Comparison of ENCODE assay signal across 22 cellular contexts in genomic region chr6:43520097-43520496, GRCh38. TPM values are rescaled to one million over a fixed set of nuclear protein-coding genes. Genes with fewer than 3 reads are reported as not detected.
DNase-seq lines count a peak whose midpoint lies in the region; ATAC-seq and TF ChIP-seq lines count a peak whose summit lies in the region.
"Had no signal": no experiment of that assay in that cellular context is flagged by ENCODE, and none has a peak within 500 bp of the region (broad histone marks: within the 10 kb centered on the region; RNA-seq: fewer than 3 reads in every experiment).

No MANE protein-coding gene starts in this region.

- no peak overlapping the region for H4K8ac ChIP-seq in IMR-90 (ENCODE audit: low read depth in 2 of 2, low read length in 2 of 2)

- dilution Hi-C loops in IMR-90 (cut with HindIII; ENCODE audit: low sequenced_read_pairs, unreplicated experiment) = no loop called here
- dilution Hi-C loops in mammary epithelial cell (cut with HindIII; ENCODE audit: low sequenced_read_pairs) = loop anchor here (5.0 to 10.0 kb wide), 4 partner anchors 33 to 715 kb away; no protein-coding TSS in a partner anchor

- no peak for TF ChIP-seq POLR2A in IMR-90 (IDR thresholded peaks at IDR 0.05; ENCODE audit: low read depth, low read length)

- no peak overlapping the region for H3K4ac ChIP-seq in IMR-90 (ENCODE audit: low read depth, low read length)

- H3K4me2 ChIP-seq in IMR-90 (ENCODE audit: low read depth, low read length) (no peak overlapping the region), mammary epithelial cell (ENCODE audit: insufficient read depth, low read depth, low read length) (no peak overlapping the region)
- H3K4me2 ChIP-seq: A549, BLaER1, GM23338, KMS-11 had no signal

- H2BK20ac ChIP-seq in IMR-90 (ENCODE audit: low read depth, low read length) = no peak overlapping the region

- H3K27me3 Mint-ChIP-seq in activated naive CD4-positive, alpha-beta T cell treated with anti-CD3 and anti-CD28 coated beads for 36 hours (ENCODE audit: low read depth) = no peaks in the 10 kb centered on the region
- H3K27me3 Mint-ChIP-seq: CD4-positive, alpha-beta memory T cell had no signal

- H3K79me2 ChIP-seq in mammary epithelial cell (ENCODE audit: insufficient read depth, low read length) = peaks cover 55% of the 10 kb centered on the region

- H3K36me3 ChIP-seq in IMR-90 (ENCODE audit: control insufficient read depth, insufficient read depth, low read length) (peaks cover 58% of the 10 kb centered on the region), mammary epithelial cell (ENCODE audit: insufficient read depth, low read length) (peaks cover 44% of the 10 kb centered on the region)

- in situ Hi-C loops in IMR-90 (cut with MboI; ENCODE audit: low sequenced_read_pairs) = no loop called here
- in situ Hi-C loops in mammary epithelial cell (cut with MboI; ENCODE audit: low sequenced_read_pairs in 2 of 2) = no loop called here
- in situ Hi-C loops in GM13977 (cut with MboI; ENCODE audit: low pct_unique_long_range_greater_than_20kb, low sequenced_read_pairs, unreplicated experiment) = no loop called here

- H4K20me1 ChIP-seq in IMR-90 (ENCODE audit: insufficient read depth, low read length) (no peaks in the 10 kb centered on the region; the same call in 1 of the 2 replicates), mammary epithelial cell (ENCODE audit: insufficient read depth, low read length) (no peaks in the 10 kb centered on the region)

- H3K56ac ChIP-seq in IMR-90 (ENCODE audit: extremely low read depth, insufficient read depth, low read length) = no peak overlapping the region

- WGBS in IMR-90 (ENCODE audit: extremely low coverage in 2 of 2, insufficient read length in 1 of 2), 2 experiments = 91% methylated on average over 4 of the region's 8 CpGs; no CpG with 5 or more reads in 1 of the 2 experiments
- WGBS in mammary epithelial cell (ENCODE audit: low coverage, missing lambda C conversion rate) = 94% methylated on average over 7 of the region's 8 CpGs

- H3K23ac ChIP-seq in IMR-90 (ENCODE audit: low read depth, low read length) = no peak overlapping the region

- no peak overlapping the region for H4K91ac ChIP-seq in IMR-90 (ENCODE audit: insufficient read depth, low read depth, low read length)

- peaks cover 24 to 60% of the 10 kb centered on the region in 2 experiments for H3K79me1 ChIP-seq in IMR-90 (ENCODE audit: low read depth in 1 of 2, low read length in 2 of 2)

- ATAC-seq in IMR-90 (ENCODE audit: low read depth) = no peak
- ATAC-seq: A549, GM23338, HCT116, SK-N-SH treated with all-trans-retinoic acid at 6 μM for 48 hours had no signal

- H2AFZ ChIP-seq in IMR-90 (replicated peaks; ENCODE audit: low read length, poor library complexity) (no peak overlapping the region), mammary epithelial cell (ENCODE audit: low read depth, low read length) (no peak overlapping the region)
- H2AFZ ChIP-seq: GM23338 had no signal

- BruUV-seq in IMR-90 (replicated peaks; lab: Mats Ljungman, UMichigan) (TSS peak; percentile 34), mammary epithelial cell (replicated peaks; lab: Mats Ljungman, UMichigan) (TSS peak; percentile 1)

- intact Hi-C loops in activated naive CD4-positive, alpha-beta T cell treated with anti-CD3 and anti-CD28 coated beads for 36 hours (cut with micrococcal nuclease) = no loop called here
- intact Hi-C loops in IMR-90 (cut with micrococcal nuclease) = loop anchor here (5.0 kb wide), 1 partner anchor 42 kb away; no protein-coding TSS in a partner anchor
- intact Hi-C loops in mammary epithelial cell (cut with micrococcal nuclease) = no loop called here

- no peak overlapping the region for H2AK5ac ChIP-seq in IMR-90 (ENCODE audit: low read depth, low read length)

- no peak overlapping the region for H2BK120ac ChIP-seq in IMR-90 (ENCODE audit: low read depth, low read length)

- H3K27ac ChIP-seq in IMR-90 (ENCODE audit: insufficient read depth, low read length) (no peak overlapping the region), mammary epithelial cell (ENCODE audit: insufficient read depth, low read depth, low read length) (no peak overlapping the region)
- H3K27ac ChIP-seq: A549, BLaER1 had no signal

- POLR2A ChIA-PET in IMR-90 (lab: Charles Lee; ENCODE audit: unreplicated experiment) = no interaction called here

- H3K9ac ChIP-seq in IMR-90 (ENCODE audit: low read depth, low read length) (no peak overlapping the region), mammary epithelial cell (ENCODE audit: insufficient read depth, low read length) (no peak overlapping the region)
- H3K9ac ChIP-seq: BLaER1, KMS-11 had no signal

- H2AK9ac ChIP-seq in IMR-90 (replicated peaks; ENCODE audit: low read depth, low read length, poor library complexity) = no peak overlapping the region

- H3K4me1 Mint-ChIP-seq in activated naive CD4-positive, alpha-beta T cell treated with anti-CD3 and anti-CD28 coated beads for 36 hours (ENCODE audit: low read depth) = peaks cover 15% of the 10 kb centered on the region

- H3K4me3 Mint-ChIP-seq in activated naive CD4-positive, alpha-beta T cell treated with anti-CD3 and anti-CD28 coated beads for 36 hours = no peak overlapping the region
- H3K4me3 Mint-ChIP-seq: GM23338 had no signal

- CTCF ChIA-PET in activated naive CD4-positive, alpha-beta T cell treated with anti-CD3 and anti-CD28 coated beads for 36 hours (lab: Charles Lee) = no interaction called here
- CTCF ChIA-PET in IMR-90 (lab: Yijun Ruan, JAX) (no interaction called here), mammary epithelial cell (lab: Charles Lee; ENCODE audit: low non-redundant PET) (no interaction called here)

- no peaks in the 10 kb centered on the region for H3K27me3 ChIP-seq in IMR-90 (ENCODE audit: control insufficient read depth, insufficient read depth, low read length)
- H3K27me3 ChIP-seq in mammary epithelial cell (ENCODE audit: insufficient read depth, low read length) = no peaks in the 10 kb centered on the region
- H3K27me3 ChIP-seq: BLaER1 had no signal

- no peak overlapping the region for H3K18ac ChIP-seq in IMR-90 (ENCODE audit: low read depth, low read length)

- no peak overlapping the region for H2BK5ac ChIP-seq in IMR-90 (ENCODE audit: low read depth, low read length, poor library complexity, severe bottlenecking)

- H3K4me1 ChIP-seq in IMR-90 (ENCODE audit: control insufficient read depth, insufficient read depth, low read length) = peaks cover 13% of the 10 kb centered on the region
- H3K4me1 ChIP-seq in mammary epithelial cell (ENCODE audit: insufficient read depth, low read length) = peaks cover 17% of the 10 kb centered on the region

- no peak overlapping the region for H3K14ac ChIP-seq in IMR-90 (replicated peaks; ENCODE audit: low read depth, low read length)

- no peak for TF ChIP-seq RAD21 in IMR-90 (IDR thresholded peaks at IDR 0.05; ENCODE audit: low read length)

- peaks cover 26% of the 10 kb centered on the region for H3K36me3 Mint-ChIP-seq in activated naive CD4-positive, alpha-beta T cell treated with anti-CD3 and anti-CD28 coated beads for 36 hours (ENCODE audit: low read depth)

- no peak overlapping the region for H4K5ac ChIP-seq in IMR-90 (ENCODE audit: low read depth, low read length)

- peaks cover 14% of the 10 kb centered on the region; the same call in 1 of the 2 replicates for H3K9me1 ChIP-seq in IMR-90 (ENCODE audit: insufficient read depth, low read length)

- H3K9me3 ChIP-seq in IMR-90 (ENCODE audit: control insufficient read depth, insufficient read depth, low read length) = no peaks in the 10 kb centered on the region
- H3K9me3 ChIP-seq in mammary epithelial cell (replicated peaks; ENCODE audit: insufficient read depth, low read length) = no peaks in the 10 kb centered on the region
- H3K9me3 ChIP-seq: A549, BLaER1 had no signal

- H3K27ac Mint-ChIP-seq in activated naive CD4-positive, alpha-beta T cell treated with anti-CD3 and anti-CD28 coated beads for 36 hours = peak overlapping the region; percentile 70
- H3K27ac Mint-ChIP-seq: GM23338 had no signal

- TF ChIP-seq CTCF in IMR-90 (conservative IDR thresholded peaks at IDR 0.05; ENCODE audit: low read depth, low read length) (no peak), mammary epithelial cell (conservative IDR thresholded peaks at IDR 0.05 in 1 of 2, IDR thresholded peaks at IDR 0.05 in 1 of 2; ENCODE audit: extremely low read depth in 1 of 2, insufficient read depth in 1 of 2, low read depth in 1 of 2, low read length in 2 of 2) (no peak), GM13977 (IDR thresholded peaks at IDR 0.05; ENCODE audit: extremely low read depth, insufficient read depth, missing control alignments) (no peak)

- H3K9me3 Mint-ChIP-seq in activated naive CD4-positive, alpha-beta T cell treated with anti-CD3 and anti-CD28 coated beads for 36 hours = no peaks in the 10 kb centered on the region
- H3K9me3 Mint-ChIP-seq: CD4-positive, alpha-beta memory T cell; GM23338 had no signal

- H3K4me3 ChIP-seq in IMR-90 (ENCODE audit: insufficient read depth, low read depth, low read length) = no peak overlapping the region
- no peak overlapping the region for H3K4me3 ChIP-seq in mammary epithelial cell (replicated peaks in 1 of 3; ENCODE audit: insufficient read depth in 1 of 3, low read depth in 2 of 3, low read length in 3 of 3)
- H3K4me3 ChIP-seq: A549, BLaER1, GM23338 had no signal

- DNase-seq in activated naive CD4-positive, alpha-beta T cell treated with anti-CD3 and anti-CD28 coated beads for 36 hours = no peak
- DNase-seq in activated naive CD4-positive, alpha-beta T cell treated with Interleukin-2 at 50 U/mL for 16 hours = no peak
- DNase-seq in IMR-90 (no peak), mammary epithelial cell (no peak), superior temporal gyrus (ENCODE audit: extremely low spot score) (no peak), GM13977 (ENCODE audit: low spot score) (no peak)
- DNase-seq: CD4-positive, alpha-beta memory T cell; DMS153; GDM1; NCI-H1417 treated with DMSO at 0.1 percent for 48 hours; NCI-H187 treated with DMSO at 0.1 percent for 48 hours; NCI-H2227 treated with DMSO at 0.1 percent for 48 hours; NCI-H524; RPMI8226; SIG-M5 had no signal

- no peak overlapping the region for H2BK15ac ChIP-seq in IMR-90 (ENCODE audit: low read depth, low read length)

RNA-seq across cellular contexts. Expression of gene POLR1C, which starts 3.2 kb away (rescaled TPM):
- 10 to 100 TPM; 47.5 to 50.1 TPM for total RNA-seq in activated naive CD4-positive, alpha-beta T cell treated with anti-CD3 and anti-CD28 coated beads for 36 hours
- total RNA-seq in IMR-90 (2012; rRNA removed) (69.4 and 72.6 TPM in 2 replicates), mammary epithelial cell (10 to 100 TPM; 28.2 to 50.5 TPM)
- polyA plus RNA-seq in IMR-90 (2012; rRNA removed) (46.1 and 48.4 TPM in 2 replicates), mammary epithelial cell (63.6 TPM)
- polyA plus RNA-seq in IMR-90 (2012; cell fraction: cytosol; rRNA removed) = 15.8 and 35.9 TPM in 2 replicates
- 38.4 and 105 TPM in 2 replicates for polyA plus RNA-seq in IMR-90 (2012; cell fraction: nucleus; rRNA removed; ENCODE audit: low replicate concordance)
- polyA minus RNA-seq in mammary epithelial cell = 200 TPM

RNA-seq across cellular contexts. Expression of gene YIPF3, which starts 3.4 kb away (rescaled TPM):
- 10 to 100 TPM; 26.2 to 26.5 TPM for total RNA-seq in activated naive CD4-positive, alpha-beta T cell treated with anti-CD3 and anti-CD28 coated beads for 36 hours
- 114 and 120 TPM in 2 replicates for total RNA-seq in IMR-90 (2012; rRNA removed)
- polyA plus RNA-seq in IMR-90 (2012; rRNA removed) = 193 and 207 TPM in 2 replicates
- polyA plus RNA-seq in IMR-90 (2012; cell fraction: cytosol; rRNA removed) = 112 and 320 TPM in 2 replicates
- polyA plus RNA-seq in IMR-90 (2012; cell fraction: nucleus; rRNA removed; ENCODE audit: low replicate concordance) = 295 and 320 TPM in 2 replicates
- 10 to 100 TPM; 71.2 to 83.8 TPM for total RNA-seq in mammary epithelial cell
- 112 TPM for polyA plus RNA-seq in mammary epithelial cell
- 104 TPM for polyA minus RNA-seq in mammary epithelial cell

RNA-seq across cellular contexts. Expression of gene LRRC73, which starts 10.0 kb away (rescaled TPM):
- total RNA-seq in activated naive CD4-positive, alpha-beta T cell treated with anti-CD3 and anti-CD28 coated beads for 36 hours = under 1 TPM; 0.10 to 0.17 TPM
- total RNA-seq in IMR-90 (2012; rRNA removed) (under 0.01 TPM in 2 replicates), mammary epithelial cell (1 to 10 TPM in 1 of 2 donors, under 1 TPM in 1; 0.83 to 1.6 TPM)
- polyA plus RNA-seq in IMR-90 (2012; rRNA removed) (0.23 and 0.31 TPM in 2 replicates), mammary epithelial cell (0.75 TPM)
- 0.51 and 0.55 TPM in 2 replicates for polyA plus RNA-seq in IMR-90 (2012; cell fraction: cytosol; rRNA removed)
- 0.26 and 0.49 TPM in 2 replicates for polyA plus RNA-seq in IMR-90 (2012; cell fraction: nucleus; rRNA removed; ENCODE audit: low replicate concordance)
- not detected for polyA minus RNA-seq in mammary epithelial cell
- total RNA-seq: Daoy had no signal
- polyA plus RNA-seq: CD4-positive, alpha-beta memory T cell had no signal

RNA-seq across cellular contexts. Expression of gene TJAP1, which starts 42.7 kb away (rescaled TPM):
- total RNA-seq in activated naive CD4-positive, alpha-beta T cell treated with anti-CD3 and anti-CD28 coated beads for 36 hours = 10 to 100 TPM; 23.0 to 24.6 TPM
- total RNA-seq in IMR-90 (2012; rRNA removed) (12.2 and 12.5 TPM in 2 replicates), mammary epithelial cell (10 to 100 TPM; 26.8 to 80.5 TPM)
- polyA plus RNA-seq in IMR-90 (2012; rRNA removed) (34.2 and 35.8 TPM in 2 replicates), mammary epithelial cell (34.1 TPM)
- 32.2 and 36.9 TPM in 2 replicates for polyA plus RNA-seq in IMR-90 (2012; cell fraction: cytosol; rRNA removed)
- 136 and 192 TPM in 2 replicates for polyA plus RNA-seq in IMR-90 (2012; cell fraction: nucleus; rRNA removed; ENCODE audit: low replicate concordance)
- 37.0 TPM for polyA minus RNA-seq in mammary epithelial cell

RNA-seq across cellular contexts. Expression of gene XPO5, which starts 55.7 kb away (rescaled TPM):
- total RNA-seq in activated naive CD4-positive, alpha-beta T cell treated with anti-CD3 and anti-CD28 coated beads for 36 hours = 10 to 100 TPM; 74.9 to 93.2 TPM
- total RNA-seq in IMR-90 (2012; rRNA removed) (30.0 and 30.1 TPM in 2 replicates), mammary epithelial cell (10 to 100 TPM; 44.2 to 69.0 TPM)
- polyA plus RNA-seq in IMR-90 (2012; rRNA removed) (27.3 and 29.0 TPM in 2 replicates), mammary epithelial cell (46.8 TPM)
- 7.0 and 15.6 TPM in 2 replicates for polyA plus RNA-seq in IMR-90 (2012; cell fraction: cytosol; rRNA removed)
- polyA plus RNA-seq in IMR-90 (2012; cell fraction: nucleus; rRNA removed; ENCODE audit: low replicate concordance) = 25.4 and 42.1 TPM in 2 replicates
- 65.5 TPM for polyA minus RNA-seq in mammary epithelial cell
